8 cellular contexts compared by ENCODE assay signal in genomic region chr3:138935864-138936762, GRCh38. TPM values are rescaled to one million over a fixed set of nuclear protein-coding genes. Genes with fewer than 3 reads are reported as not detected.
DNase-seq lines count a peak whose midpoint lies in the region; ATAC-seq and TF ChIP-seq lines count a peak whose summit lies in the region.

No MANE protein-coding gene starts in this region.

- H3K27me3 ChIP-seq in BJ (ENCODE audit: control insufficient read depth, insufficient read depth, low read length) (peaks cover 53% of the 10 kb centered on the region), HL-60 (ENCODE audit: insufficient read depth, poor library complexity, severe bottlenecking) (peaks cover 64% of the 10 kb centered on the region), SK-N-SH (ENCODE audit: insufficient read depth) (peaks cover 74% of the 10 kb centered on the region), heart right ventricle (peaks cover 38 to 71% (median 61%) of the 10 kb centered on the region in 7 donors), uterus (peaks cover 0 to 16% of the 10 kb centered on the region in 2 donors)

- no peak for TF ChIP-seq POLR2A in uterus (IDR thresholded peaks at IDR 0.05)

- POLR2A ChIA-PET in BJ (lab: Charles Lee) = no interaction called here
- POLR2A ChIA-PET in SK-N-SH (lab: Yijun Ruan, JAX) = interaction anchor here (0.6 to 0.9 kb wide), 3 partner anchors 223 to 576 kb away, joined by 3 to 4 read pairs (median 3); partner anchors contain the start of gene CEP70

- no peak overlapping the region for H3K27ac Mint-ChIP-seq in activated naive CD8-positive, alpha-beta T cell
- no peak overlapping the region for H3K27ac Mint-ChIP-seq in progenitor cell of endocrine pancreas

- peak overlapping the region; percentile 49 for H3K4me3 Mint-ChIP-seq in activated naive CD8-positive, alpha-beta T cell
- peak overlapping the region; percentile 71 for H3K4me3 Mint-ChIP-seq in progenitor cell of endocrine pancreas (ENCODE audit: low read depth)

- ATAC-seq in GM19043 (IDR thresholded peaks at IDR 0.05; ENCODE audit: low read depth, unreplicated experiment) (peak; percentile 62), heart right ventricle (peak; percentile 69 to 85 (median 78))

- intact Hi-C loops in heart right ventricle (cut with DNase I) = loop anchor here in 9 of 10 donors (2.0 to 10.0 kb wide), 5 partner anchors 43 to 521 kb away; no protein-coding TSS in a partner anchor
- intact Hi-C loops in uterus (cut with DNase I; ENCODE audit: low total_unique reads) = no loop called here

- TF ChIP-seq RAD21 in SK-N-SH (IDR thresholded peaks at IDR 0.05; ENCODE audit: low read length) = peak; percentile 42

- H3K9me2 ChIP-seq in SK-N-SH = no peaks in the 10 kb centered on the region

- peaks cover 13% of the 10 kb centered on the region; the same call in 1 of the 2 replicates for H4K20me1 ChIP-seq in SK-N-SH (ENCODE audit: insufficient read depth)

- H3K27ac ChIP-seq in HL-60 (replicated peaks) (no peak overlapping the region), SK-N-SH (ENCODE audit: low read depth in 2 of 2, low read length in 1 of 2) (no peak overlapping the region), heart right ventricle (no peak overlapping the region), uterus (no peak overlapping the region)

- H3K36me3 ChIP-seq in BJ (ENCODE audit: control insufficient read depth, insufficient read depth, low read length) (no peaks in the 10 kb centered on the region), SK-N-SH (replicated peaks in 1 of 2; ENCODE audit: control insufficient read depth in 1 of 2, insufficient read depth in 2 of 2, low read length in 1 of 2) (no peaks in the 10 kb centered on the region), heart right ventricle (no peaks in the 10 kb centered on the region), uterus (no peaks in the 10 kb centered on the region)

- peaks cover 0 to 8% of the 10 kb centered on the region in 2 experiments; a peak in 1 of 4 replicates for H3K4me1 ChIP-seq in SK-N-SH (ENCODE audit: control insufficient read depth in 1 of 2, insufficient read depth in 2 of 2, low read depth in 1 of 2, low read length in 1 of 2)
- H3K4me1 ChIP-seq in heart right ventricle = peaks cover 17 to 47% (median 44%) of the 10 kb centered on the region in 9 donors
- no peaks in the 10 kb centered on the region for H3K4me1 ChIP-seq in uterus

- H3K4me3 ChIP-seq in BJ (ENCODE audit: low read depth, low read length) = peak overlapping the region; percentile 28
- H3K4me3 ChIP-seq in HL-60 (replicated peaks; ENCODE audit: insufficient read depth, low read length) = peak overlapping the region; percentile 43
- peak overlapping the region; percentile 39 to 52 for H3K4me3 ChIP-seq in SK-N-SH (ENCODE audit: low read depth in 2 of 2, low read length in 1 of 2)
- peak overlapping the region in 9 of 10 donors; percentile 12 to 44 (median 41) for H3K4me3 ChIP-seq in heart right ventricle
- peak overlapping the region; percentile 5 to 30 for H3K4me3 ChIP-seq in uterus

- peak overlapping the region; percentile 79 for H3K4me2 ChIP-seq in SK-N-SH

- 3% methylated on average over 35 of the region's 60 CpGs for WGBS in SK-N-SH (ENCODE audit: low lambda C conversion rate)
- WGBS in heart right ventricle, 2 donors = 4 to 6% methylated on average over 59 to 60 of the region's 60 CpGs

- DNase-seq in BJ (ENCODE audit: low read depth) (no peak), HL-60 (ENCODE audit: low read depth in 1 of 2, low spot score in 1 of 2) (peak in 1 of 2 experiments; percentile 54), SK-N-SH (peak; percentile 94), heart right ventricle (peak; percentile 71 to 83), progenitor cell of endocrine pancreas (ENCODE audit: low spot score, unreplicated experiment) (peak; percentile 86), uterus (peak; percentile 68 to 76)

- peaks cover 30% of the 10 kb centered on the region for H3K27me3 Mint-ChIP-seq in activated naive CD8-positive, alpha-beta T cell
- H3K27me3 Mint-ChIP-seq in progenitor cell of endocrine pancreas = peaks cover 82% of the 10 kb centered on the region

- H3K36me3 Mint-ChIP-seq in activated naive CD8-positive, alpha-beta T cell = no peaks in the 10 kb centered on the region
- H3K36me3 Mint-ChIP-seq in progenitor cell of endocrine pancreas (ENCODE audit: insufficient read depth) = no peaks in the 10 kb centered on the region

- no peak overlapping the region for H2AFZ ChIP-seq in SK-N-SH (ENCODE audit: low read depth)

- CTCF ChIA-PET in BJ (lab: Yijun Ruan, JAX) = interaction anchor here (0.6 to 9.8 kb wide), 31 partner anchors 11 to 447 kb away, joined by 3 to 185 read pairs (median 4); partner anchors contain the start of genes CEP70, FOXL2 and FOXL2NB
- CTCF ChIA-PET in SK-N-SH (lab: Yijun Ruan, JAX) = interaction anchor here (0.6 to 3.7 kb wide), 56 partner anchors 7 to 616 kb away, joined by 3 to 100 read pairs (median 4); partner anchors contain the start of genes CEP70, FOXL2 and FOXL2NB

- no peak for TF ChIP-seq EP300 in SK-N-SH (IDR thresholded peaks at IDR 0.05; ENCODE audit: borderline replicate concordance in 1 of 2, low read depth in 1 of 2, low read length in 1 of 2)

- no peak overlapping the region for H3K9ac ChIP-seq in SK-N-SH

- no peaks in the 10 kb centered on the region for H3K79me2 ChIP-seq in SK-N-SH (ENCODE audit: insufficient read depth)

- H3K9me3 ChIP-seq in SK-N-SH (no peaks in the 10 kb centered on the region), heart right ventricle (no peaks in the 10 kb centered on the region), uterus (no peaks in the 10 kb centered on the region)

- no peaks in the 10 kb centered on the region for H3K9me3 Mint-ChIP-seq in activated naive CD8-positive, alpha-beta T cell (ENCODE audit: low read depth)
- H3K9me3 Mint-ChIP-seq in progenitor cell of endocrine pancreas (ENCODE audit: low read depth) = no peaks in the 10 kb centered on the region

- H3K4me1 Mint-ChIP-seq in activated naive CD8-positive, alpha-beta T cell (ENCODE audit: low read depth) = peaks cover 29% of the 10 kb centered on the region
- H3K4me1 Mint-ChIP-seq in progenitor cell of endocrine pancreas (ENCODE audit: low read depth) = peaks cover 3% of the 10 kb centered on the region

- no peaks in the 10 kb centered on the region for H3F3A ChIP-seq in SK-N-SH (replicated peaks; ENCODE audit: insufficient read depth)

- TF ChIP-seq CTCF in BJ (IDR thresholded peaks at IDR 0.05; ENCODE audit: insufficient read depth, low read depth, low read length) (peak; percentile 93), HL-60 (IDR thresholded peaks at IDR 0.05; ENCODE audit: insufficient read depth, low read length) (peak; percentile 82), SK-N-SH (IDR thresholded peaks at IDR 0.05) (peak; percentile 77), heart right ventricle (IDR thresholded peaks at IDR 0.05) (peak; percentile 86 to 98 (median 95)), progenitor cell of endocrine pancreas (IDR thresholded peaks at IDR 0.05; ENCODE audit: unreplicated experiment) (peak; percentile 95), uterus (IDR thresholded peaks at IDR 0.05) (peak; percentile 81 to 95 (median 90))

TF ChIP-seq in SK-N-SH, 30 proteins besides CTCF, POLR2A, EP300 and RAD21 (continues in another document):
- TF ChIP-seq MEF2A (IDR thresholded peaks at IDR 0.05; ENCODE audit: borderline replicate concordance, low read depth) = no peak
- no peak for TF ChIP-seq YY1 (IDR thresholded peaks at IDR 0.05; ENCODE audit: low read depth)
- no peak for TF ChIP-seq FOXM1 (IDR thresholded peaks at IDR 0.05; ENCODE audit: low read depth)
- TF ChIP-seq RXRA (IDR thresholded peaks at IDR 0.05; ENCODE audit: borderline replicate concordance, low read depth) = no peak
- peak; percentile 54; the same call in 1 of the 2 replicates for TF ChIP-seq USF1 (IDR thresholded peaks at IDR 0.05; ENCODE audit: borderline replicate concordance, low read depth)
- no peak for TF ChIP-seq ELF1 (IDR thresholded peaks at IDR 0.05)

RNA-seq across cellular contexts. Expression of gene FOXL2, which starts 10.8 kb away (rescaled TPM):
- polyA plus RNA-seq in BJ (2011; rRNA removed) (0.04 and 0.05 TPM in 2 replicates), SK-N-SH (2012; rRNA removed) (not detected in 2 replicates), heart right ventricle (not detected)
- not detected in 2 replicates for polyA minus RNA-seq in BJ (2011; rRNA and poly(A)+ RNA removed)
- not detected in 2 replicates for polyA plus RNA-seq in SK-N-SH (2012; cell fraction: cytosol; rRNA removed)
- polyA plus RNA-seq in SK-N-SH (2012; cell fraction: nucleus; rRNA removed) = 0.02 TPM in 1 of 2 replicates, not detected in the other
- total RNA-seq in heart right ventricle (under 1 TPM in 1 of 10 donors, not detected in 9; 0.12 TPM), progenitor cell of endocrine pancreas (0.09 and 0.12 TPM in 2 replicates), uterus (10 to 100 TPM in 1 of 4 donors, 1 to 10 TPM in 1, under 1 TPM in 1, not detected in 1; 0.26 to 23.6 (median 9.8) TPM)

RNA-seq across cellular contexts. Expression of gene FOXL2NB, which starts 10.9 kb away (rescaled TPM):
- polyA plus RNA-seq in BJ (2011; rRNA removed) (0.07 and 0.13 TPM in 2 replicates), SK-N-SH (2012; rRNA removed) (not detected in 2 replicates), heart right ventricle (under 1 TPM in 1 of 2 donors, not detected in 1; 0.01 TPM)
- 0.43 TPM in 1 of 2 replicates, not detected in the other for polyA minus RNA-seq in BJ (2011; rRNA and poly(A)+ RNA removed)
- polyA plus RNA-seq in SK-N-SH (2012; cell fraction: cytosol; rRNA removed) = 0.01 TPM in 1 of 2 replicates, not detected in the other
- 0.04 TPM in 1 of 2 replicates, not detected in the other for polyA plus RNA-seq in SK-N-SH (2012; cell fraction: nucleus; rRNA removed)
- total RNA-seq in heart right ventricle (under 1 TPM in 2 of 10 donors, not detected in 8; 0.06 to 0.13 TPM), progenitor cell of endocrine pancreas (not detected in 2 replicates), uterus (10 to 100 TPM in 2 of 4 donors, 1 to 10 TPM in 2; 1.3 to 22.7 (median 12.2) TPM)
